1 cellular context compared by ENCODE assay signal in the genomic region with DNA sequence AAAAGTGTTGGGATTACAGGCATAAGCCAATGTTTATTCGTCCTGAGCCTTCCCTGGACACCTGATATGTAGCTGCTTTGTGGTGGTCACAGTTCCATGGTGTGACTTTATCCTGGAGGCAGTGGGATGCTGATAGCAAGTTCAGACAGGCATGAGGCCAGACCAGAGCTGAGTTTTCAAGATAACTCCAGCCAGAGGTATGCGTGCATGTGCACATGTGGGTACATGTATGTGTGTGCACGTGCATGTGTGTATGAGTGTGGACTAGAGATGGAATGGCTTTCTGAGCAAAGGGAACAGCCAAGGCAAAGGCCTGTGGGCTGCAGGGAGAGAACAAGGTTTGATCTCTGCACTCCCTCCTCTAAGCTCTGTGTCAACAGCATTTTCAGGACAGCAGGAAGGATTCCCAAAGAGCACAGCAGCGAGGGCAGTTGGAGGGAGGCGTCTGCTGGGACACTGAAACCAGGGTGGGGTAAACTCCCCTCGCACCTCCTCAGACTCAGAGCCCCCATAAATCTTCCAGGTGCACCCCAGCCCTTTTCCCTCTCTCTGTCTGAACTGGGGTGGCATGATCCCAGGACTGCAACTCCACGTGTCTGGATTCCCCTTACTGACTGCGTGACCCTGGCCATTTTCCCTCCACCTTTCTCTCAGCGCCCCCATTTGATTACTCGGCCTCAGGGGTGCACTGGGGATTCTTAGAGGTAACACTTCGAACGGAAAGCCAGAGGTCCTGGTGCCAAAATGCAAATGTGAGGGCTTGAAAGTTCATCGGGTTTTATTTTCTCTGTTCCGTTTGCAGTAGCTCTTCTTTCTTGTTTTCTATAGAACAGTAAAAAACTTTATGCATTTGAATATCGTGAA.
TF ChIP-seq lines count a peak whose summit lies in the region.

No MANE protein-coding gene starts in this region.

TF ChIP-seq in HepG2, 621 proteins besides CTCF, POLR2A, EP300 and RAD21 (continued from another document and continues in another):
- TF ChIP-seq ZNF143 (CRISPR knock-in tag; IDR thresholded peaks at IDR 0.05) (peak; percentile 43; the same call in 1 of the 2 replicates), ZNF766 (CRISPR knock-in tag; IDR thresholded peaks at IDR 0.05; ENCODE audit: borderline replicate concordance) (no peak), ASH2L (IDR thresholded peaks at IDR 0.05; ENCODE audit: insufficient read length, low read depth, low read length) (peak; percentile 36), NFKB2 (CRISPR knock-in tag; IDR thresholded peaks at IDR 0.05; ENCODE audit: borderline replicate concordance) (0 out of 2 replicates have a peak, but pooled peaks have one; percentile 51), HDAC2 (CRISPR knock-in tag; IDR thresholded peaks at IDR 0.05) (peak; percentile 92), CBFB (CRISPR knock-in tag; IDR thresholded peaks at IDR 0.05) (no peak), ZNF674 (CRISPR knock-in tag; IDR thresholded peaks at IDR 0.05; ENCODE audit: low read depth) (no peak), JUND (CRISPR knock-in tag; IDR thresholded peaks at IDR 0.05) (peak; percentile 44; the same call in 1 of the 2 replicates), PHF21A (CRISPR knock-in tag; IDR thresholded peaks at IDR 0.05) (peak; percentile 62; the same call in 1 of the 2 replicates), ISL2 (CRISPR knock-in tag; IDR thresholded peaks at IDR 0.05) (peak; percentile 42; the same call in 1 of the 2 replicates), ZNF543 (CRISPR knock-in tag; IDR thresholded peaks at IDR 0.05) (peak; percentile 76; the same call in 1 of the 2 replicates), ZNF713 (CRISPR knock-in tag; IDR thresholded peaks at IDR 0.05) (no peak; the same call in 1 of the 2 replicates), ZNF572 (CRISPR knock-in tag; IDR thresholded peaks at IDR 0.05) (no peak), ATF7-NPFF (CRISPR knock-in tag; IDR thresholded peaks at IDR 0.05; ENCODE audit: low read depth) (no peak), ETV5 (CRISPR knock-in tag; IDR thresholded peaks at IDR 0.05; ENCODE audit: borderline replicate concordance) (no peak), ZFAT (CRISPR knock-in tag; conservative IDR thresholded peaks at IDR 0.05) (no peak), HNF4A (CRISPR knock-in tag; IDR thresholded peaks at IDR 0.05) (peak; percentile 96), HOXD1 (CRISPR knock-in tag; IDR thresholded peaks at IDR 0.05) (no peak), PRMT3 (CRISPR knock-in tag; IDR thresholded peaks at IDR 0.05; ENCODE audit: borderline replicate concordance, low read depth) (no peak), NFATC3 (CRISPR knock-in tag; IDR thresholded peaks at IDR 0.05) (no peak)
- TF ChIP-seq, protein P1, sequence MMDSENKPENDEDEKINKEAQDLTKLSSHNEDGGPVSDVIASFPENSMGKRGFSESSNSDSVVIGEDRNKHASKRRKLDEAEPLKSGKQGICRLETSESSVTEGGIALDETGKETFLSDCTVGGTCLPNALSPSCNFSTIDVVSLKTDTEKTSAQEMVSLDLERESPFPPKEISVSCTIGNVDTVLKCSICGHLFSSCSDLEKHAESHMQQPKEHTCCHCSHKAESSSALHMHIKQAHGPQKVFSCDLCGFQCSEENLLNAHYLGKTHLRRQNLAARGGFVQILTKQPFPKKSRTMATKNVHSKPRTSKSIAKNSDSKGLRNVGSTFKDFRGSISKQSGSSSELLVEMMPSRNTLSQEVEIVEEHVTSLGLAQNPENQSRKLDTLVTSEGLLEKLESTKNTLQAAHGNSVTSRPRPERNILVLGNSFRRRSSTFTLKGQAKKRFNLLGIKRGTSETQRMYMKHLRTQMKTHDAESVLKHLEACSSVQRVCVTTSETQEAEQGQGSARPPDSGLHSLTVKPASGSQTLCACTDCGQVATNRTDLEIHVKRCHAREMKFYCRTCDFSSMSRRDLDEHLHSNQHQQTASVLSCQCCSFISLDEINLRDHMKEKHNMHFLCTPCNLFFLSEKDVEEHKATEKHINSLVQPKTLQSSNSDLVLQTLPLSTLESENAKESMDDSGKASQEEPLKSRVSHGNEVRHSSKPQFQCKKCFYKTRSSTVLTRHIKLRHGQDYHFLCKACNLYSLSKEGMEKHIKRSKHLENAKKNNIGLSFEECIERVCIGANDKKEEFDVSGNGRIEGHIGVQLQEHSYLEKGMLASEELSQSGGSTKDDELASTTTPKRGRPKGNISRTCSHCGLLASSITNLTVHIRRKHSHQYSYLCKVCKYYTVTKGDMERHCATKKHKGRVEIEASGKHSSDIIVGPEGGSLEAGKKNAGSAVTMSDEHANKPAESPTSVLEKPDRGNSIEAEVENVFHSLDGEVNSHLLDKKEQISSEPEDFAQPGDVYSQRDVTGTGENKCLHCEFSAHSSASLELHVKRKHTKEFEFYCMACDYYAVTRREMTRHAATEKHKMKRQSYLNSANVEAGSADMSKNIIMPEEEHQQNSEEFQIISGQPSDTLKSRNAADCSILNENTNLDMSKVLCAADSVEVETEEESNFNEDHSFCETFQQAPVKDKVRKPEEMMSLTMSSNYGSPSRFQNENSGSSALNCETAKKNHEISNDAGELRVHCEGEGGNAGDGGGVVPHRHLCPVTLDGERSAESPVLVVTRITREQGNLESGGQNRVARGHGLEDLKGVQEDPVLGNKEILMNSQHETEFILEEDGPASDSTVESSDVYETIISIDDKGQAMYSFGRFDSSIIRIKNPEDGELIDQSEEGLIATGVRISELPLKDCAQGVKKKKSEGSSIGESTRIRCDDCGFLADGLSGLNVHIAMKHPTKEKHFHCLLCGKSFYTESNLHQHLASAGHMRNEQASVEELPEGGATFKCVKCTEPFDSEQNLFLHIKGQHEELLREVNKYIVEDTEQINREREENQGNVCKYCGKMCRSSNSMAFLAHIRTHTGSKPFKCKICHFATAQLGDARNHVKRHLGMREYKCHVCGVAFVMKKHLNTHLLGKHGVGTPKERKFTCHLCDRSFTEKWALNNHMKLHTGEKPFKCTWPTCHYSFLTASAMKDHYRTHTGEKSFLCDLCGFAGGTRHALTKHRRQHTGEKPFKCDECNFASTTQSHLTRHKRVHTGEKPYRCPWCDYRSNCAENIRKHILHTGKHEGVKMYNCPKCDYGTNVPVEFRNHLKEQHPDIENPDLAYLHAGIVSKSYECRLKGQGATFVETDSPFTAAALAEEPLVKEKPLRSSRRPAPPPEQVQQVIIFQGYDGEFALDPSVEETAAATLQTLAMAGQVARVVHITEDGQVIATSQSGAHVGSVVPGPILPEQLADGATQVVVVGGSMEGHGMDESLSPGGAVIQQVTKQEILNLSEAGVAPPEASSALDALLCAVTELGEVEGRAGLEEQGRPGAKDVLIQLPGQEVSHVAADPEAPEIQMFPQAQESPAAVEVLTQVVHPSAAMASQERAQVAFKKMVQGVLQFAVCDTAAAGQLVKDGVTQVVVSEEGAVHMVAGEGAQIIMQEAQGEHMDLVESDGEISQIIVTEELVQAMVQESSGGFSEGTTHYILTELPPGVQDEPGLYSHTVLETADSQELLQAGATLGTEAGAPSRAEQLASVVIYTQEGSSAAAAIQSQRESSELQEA (CRISPR knock-in tag; IDR thresholded peaks at IDR 0.05; ENCODE audit: not compliant biosample characterization) = no peak
- TF ChIP-seq, protein P2, sequence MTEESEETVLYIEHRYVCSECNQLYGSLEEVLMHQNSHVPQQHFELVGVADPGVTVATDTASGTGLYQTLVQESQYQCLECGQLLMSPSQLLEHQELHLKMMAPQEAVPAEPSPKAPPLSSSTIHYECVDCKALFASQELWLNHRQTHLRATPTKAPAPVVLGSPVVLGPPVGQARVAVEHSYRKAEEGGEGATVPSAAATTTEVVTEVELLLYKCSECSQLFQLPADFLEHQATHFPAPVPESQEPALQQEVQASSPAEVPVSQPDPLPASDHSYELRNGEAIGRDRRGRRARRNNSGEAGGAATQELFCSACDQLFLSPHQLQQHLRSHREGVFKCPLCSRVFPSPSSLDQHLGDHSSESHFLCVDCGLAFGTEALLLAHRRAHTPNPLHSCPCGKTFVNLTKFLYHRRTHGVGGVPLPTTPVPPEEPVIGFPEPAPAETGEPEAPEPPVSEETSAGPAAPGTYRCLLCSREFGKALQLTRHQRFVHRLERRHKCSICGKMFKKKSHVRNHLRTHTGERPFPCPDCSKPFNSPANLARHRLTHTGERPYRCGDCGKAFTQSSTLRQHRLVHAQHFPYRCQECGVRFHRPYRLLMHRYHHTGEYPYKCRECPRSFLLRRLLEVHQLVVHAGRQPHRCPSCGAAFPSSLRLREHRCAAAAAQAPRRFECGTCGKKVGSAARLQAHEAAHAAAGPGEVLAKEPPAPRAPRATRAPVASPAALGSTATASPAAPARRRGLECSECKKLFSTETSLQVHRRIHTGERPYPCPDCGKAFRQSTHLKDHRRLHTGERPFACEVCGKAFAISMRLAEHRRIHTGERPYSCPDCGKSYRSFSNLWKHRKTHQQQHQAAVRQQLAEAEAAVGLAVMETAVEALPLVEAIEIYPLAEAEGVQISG (CRISPR knock-in tag; IDR thresholded peaks at IDR 0.05) = peak; percentile 81; the same call in 1 of the 2 replicates
- TF ChIP-seq, protein P3, sequence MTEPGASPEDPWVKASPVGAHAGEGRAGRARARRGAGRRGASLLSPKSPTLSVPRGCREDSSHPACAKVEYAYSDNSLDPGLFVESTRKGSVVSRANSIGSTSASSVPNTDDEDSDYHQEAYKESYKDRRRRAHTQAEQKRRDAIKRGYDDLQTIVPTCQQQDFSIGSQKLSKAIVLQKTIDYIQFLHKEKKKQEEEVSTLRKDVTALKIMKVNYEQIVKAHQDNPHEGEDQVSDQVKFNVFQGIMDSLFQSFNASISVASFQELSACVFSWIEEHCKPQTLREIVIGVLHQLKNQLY (CRISPR knock-in tag; IDR thresholded peaks at IDR 0.05) = peak; percentile 48; the same call in 1 of the 2 replicates
- TF ChIP-seq, protein P4, sequence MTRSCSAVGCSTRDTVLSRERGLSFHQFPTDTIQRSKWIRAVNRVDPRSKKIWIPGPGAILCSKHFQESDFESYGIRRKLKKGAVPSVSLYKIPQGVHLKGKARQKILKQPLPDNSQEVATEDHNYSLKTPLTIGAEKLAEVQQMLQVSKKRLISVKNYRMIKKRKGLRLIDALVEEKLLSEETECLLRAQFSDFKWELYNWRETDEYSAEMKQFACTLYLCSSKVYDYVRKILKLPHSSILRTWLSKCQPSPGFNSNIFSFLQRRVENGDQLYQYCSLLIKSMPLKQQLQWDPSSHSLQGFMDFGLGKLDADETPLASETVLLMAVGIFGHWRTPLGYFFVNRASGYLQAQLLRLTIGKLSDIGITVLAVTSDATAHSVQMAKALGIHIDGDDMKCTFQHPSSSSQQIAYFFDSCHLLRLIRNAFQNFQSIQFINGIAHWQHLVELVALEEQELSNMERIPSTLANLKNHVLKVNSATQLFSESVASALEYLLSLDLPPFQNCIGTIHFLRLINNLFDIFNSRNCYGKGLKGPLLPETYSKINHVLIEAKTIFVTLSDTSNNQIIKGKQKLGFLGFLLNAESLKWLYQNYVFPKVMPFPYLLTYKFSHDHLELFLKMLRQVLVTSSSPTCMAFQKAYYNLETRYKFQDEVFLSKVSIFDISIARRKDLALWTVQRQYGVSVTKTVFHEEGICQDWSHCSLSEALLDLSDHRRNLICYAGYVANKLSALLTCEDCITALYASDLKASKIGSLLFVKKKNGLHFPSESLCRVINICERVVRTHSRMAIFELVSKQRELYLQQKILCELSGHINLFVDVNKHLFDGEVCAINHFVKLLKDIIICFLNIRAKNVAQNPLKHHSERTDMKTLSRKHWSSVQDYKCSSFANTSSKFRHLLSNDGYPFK (CRISPR knock-in tag; IDR thresholded peaks at IDR 0.05; ENCODE audit: borderline replicate concordance) = 0 out of 2 replicates have a peak, but pooled peaks have one; percentile 32
- TF ChIP-seq, protein P5, sequence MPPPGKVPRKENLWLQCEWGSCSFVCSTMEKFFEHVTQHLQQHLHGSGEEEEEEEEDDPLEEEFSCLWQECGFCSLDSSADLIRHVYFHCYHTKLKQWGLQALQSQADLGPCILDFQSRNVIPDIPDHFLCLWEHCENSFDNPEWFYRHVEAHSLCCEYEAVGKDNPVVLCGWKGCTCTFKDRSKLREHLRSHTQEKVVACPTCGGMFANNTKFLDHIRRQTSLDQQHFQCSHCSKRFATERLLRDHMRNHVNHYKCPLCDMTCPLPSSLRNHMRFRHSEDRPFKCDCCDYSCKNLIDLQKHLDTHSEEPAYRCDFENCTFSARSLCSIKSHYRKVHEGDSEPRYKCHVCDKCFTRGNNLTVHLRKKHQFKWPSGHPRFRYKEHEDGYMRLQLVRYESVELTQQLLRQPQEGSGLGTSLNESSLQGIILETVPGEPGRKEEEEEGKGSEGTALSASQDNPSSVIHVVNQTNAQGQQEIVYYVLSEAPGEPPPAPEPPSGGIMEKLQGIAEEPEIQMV (CRISPR knock-in tag; IDR thresholded peaks at IDR 0.05; ENCODE audit: low read depth) = no peak
- TF ChIP-seq, protein P6, sequence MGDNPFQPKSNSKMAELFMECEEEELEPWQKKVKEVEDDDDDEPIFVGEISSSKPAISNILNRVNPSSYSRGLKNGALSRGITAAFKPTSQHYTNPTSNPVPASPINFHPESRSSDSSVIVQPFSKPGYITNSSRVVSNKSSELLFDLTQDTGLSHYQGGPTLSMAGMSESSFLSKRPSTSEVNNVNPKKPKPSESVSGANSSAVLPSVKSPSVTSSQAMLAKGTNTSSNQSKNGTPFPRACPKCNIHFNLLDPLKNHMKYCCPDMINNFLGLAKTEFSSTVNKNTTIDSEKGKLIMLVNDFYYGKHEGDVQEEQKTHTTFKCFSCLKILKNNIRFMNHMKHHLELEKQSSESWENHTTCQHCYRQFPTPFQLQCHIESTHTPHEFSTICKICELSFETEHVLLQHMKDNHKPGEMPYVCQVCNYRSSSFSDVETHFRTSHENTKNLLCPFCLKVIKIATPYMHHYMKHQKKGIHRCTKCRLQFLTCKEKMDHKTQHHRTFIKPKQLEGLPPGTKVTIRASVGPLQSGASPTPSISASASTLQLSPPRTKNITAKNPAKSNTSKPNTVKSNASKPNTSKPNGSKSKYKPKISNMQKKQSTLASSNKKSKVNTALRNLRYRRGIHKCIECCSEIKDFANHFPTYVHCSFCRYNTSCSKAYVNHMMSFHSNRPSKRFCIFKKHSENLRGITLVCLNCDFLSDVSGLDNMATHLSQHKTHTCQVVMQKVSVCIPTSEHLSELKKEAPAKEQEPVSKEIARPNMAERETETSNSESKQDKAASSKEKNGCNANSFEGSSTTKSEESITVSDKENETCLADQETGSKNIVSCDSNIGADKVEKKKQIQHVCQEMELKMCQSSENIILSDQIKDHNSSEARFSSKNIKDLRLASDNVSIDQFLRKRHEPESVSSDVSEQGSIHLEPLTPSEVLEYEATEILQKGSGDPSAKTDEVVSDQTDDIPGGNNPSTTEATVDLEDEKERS (CRISPR knock-in tag; IDR thresholded peaks at IDR 0.05) = no peak
- TF ChIP-seq, protein P7, sequence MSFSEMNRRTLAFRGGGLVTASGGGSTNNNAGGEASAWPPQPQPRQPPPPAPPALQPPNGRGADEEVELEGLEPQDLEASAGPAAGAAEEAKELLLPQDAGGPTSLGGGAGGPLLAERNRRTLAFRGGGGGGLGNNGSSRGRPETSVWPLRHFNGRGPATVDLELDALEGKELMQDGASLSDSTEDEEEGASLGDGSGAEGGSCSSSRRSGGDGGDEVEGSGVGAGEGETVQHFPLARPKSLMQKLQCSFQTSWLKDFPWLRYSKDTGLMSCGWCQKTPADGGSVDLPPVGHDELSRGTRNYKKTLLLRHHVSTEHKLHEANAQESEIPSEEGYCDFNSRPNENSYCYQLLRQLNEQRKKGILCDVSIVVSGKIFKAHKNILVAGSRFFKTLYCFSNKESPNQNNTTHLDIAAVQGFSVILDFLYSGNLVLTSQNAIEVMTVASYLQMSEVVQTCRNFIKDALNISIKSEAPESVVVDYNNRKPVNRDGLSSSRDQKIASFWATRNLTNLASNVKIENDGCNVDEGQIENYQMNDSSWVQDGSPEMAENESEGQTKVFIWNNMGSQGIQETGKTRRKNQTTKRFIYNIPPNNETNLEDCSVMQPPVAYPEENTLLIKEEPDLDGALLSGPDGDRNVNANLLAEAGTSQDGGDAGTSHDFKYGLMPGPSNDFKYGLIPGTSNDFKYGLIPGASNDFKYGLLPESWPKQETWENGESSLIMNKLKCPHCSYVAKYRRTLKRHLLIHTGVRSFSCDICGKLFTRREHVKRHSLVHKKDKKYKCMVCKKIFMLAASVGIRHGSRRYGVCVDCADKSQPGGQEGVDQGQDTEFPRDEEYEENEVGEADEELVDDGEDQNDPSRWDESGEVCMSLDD (CRISPR knock-in tag; IDR thresholded peaks at IDR 0.05; ENCODE audit: borderline replicate concordance) = no peak
